In the genomic region with DNA sequence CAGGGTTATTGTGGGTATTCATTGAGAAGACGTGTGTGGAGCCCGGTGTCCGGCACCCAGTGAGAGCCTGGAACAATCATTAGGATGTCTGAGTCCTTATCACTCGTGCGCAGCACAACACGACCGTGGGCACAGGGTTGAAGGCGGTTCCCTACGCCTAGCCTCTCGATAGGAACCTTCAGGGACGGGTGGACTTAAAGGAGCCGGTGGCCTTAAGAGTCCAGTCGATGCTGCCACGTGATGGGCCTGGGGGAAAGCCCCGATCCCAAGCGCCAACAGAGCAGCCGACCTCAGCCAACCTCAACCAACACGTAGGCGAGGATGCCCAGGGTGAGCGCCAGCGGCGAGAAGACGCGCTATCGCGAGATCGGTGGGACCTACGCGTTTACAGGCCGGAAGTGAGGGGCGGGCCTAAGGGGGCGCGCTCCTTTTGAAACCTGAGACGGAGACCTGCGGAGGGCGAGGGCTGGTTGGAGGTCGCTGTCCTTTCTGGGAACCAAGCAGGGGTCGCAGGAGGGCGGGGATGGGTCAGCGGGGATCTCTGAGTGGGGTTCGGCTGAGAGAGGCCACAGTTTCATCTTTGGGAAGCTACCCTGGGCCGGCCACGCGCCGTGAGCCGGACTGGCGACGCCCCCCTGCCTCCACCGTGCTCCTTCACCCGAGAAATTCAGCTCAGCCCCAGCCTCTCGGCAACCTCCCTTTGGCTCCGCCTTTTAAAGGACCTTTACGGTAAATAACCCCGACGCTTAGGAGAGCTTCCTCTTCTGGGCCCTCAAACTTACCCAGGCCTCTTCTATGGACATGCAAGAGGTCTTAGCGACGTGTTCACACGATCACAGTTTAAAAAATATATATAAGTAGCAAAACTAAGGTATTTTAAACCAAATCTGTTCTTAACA, we compare ENCODE assay signal across 1 cellular context.
TF ChIP-seq lines count a peak whose summit lies in the region.

No MANE protein-coding gene starts in this region.

TF ChIP-seq in HEK293, 187 proteins besides CTCF, POLR2A, EP300 and RAD21 (continued from another document):
- TF ChIP-seq, protein P1, sequence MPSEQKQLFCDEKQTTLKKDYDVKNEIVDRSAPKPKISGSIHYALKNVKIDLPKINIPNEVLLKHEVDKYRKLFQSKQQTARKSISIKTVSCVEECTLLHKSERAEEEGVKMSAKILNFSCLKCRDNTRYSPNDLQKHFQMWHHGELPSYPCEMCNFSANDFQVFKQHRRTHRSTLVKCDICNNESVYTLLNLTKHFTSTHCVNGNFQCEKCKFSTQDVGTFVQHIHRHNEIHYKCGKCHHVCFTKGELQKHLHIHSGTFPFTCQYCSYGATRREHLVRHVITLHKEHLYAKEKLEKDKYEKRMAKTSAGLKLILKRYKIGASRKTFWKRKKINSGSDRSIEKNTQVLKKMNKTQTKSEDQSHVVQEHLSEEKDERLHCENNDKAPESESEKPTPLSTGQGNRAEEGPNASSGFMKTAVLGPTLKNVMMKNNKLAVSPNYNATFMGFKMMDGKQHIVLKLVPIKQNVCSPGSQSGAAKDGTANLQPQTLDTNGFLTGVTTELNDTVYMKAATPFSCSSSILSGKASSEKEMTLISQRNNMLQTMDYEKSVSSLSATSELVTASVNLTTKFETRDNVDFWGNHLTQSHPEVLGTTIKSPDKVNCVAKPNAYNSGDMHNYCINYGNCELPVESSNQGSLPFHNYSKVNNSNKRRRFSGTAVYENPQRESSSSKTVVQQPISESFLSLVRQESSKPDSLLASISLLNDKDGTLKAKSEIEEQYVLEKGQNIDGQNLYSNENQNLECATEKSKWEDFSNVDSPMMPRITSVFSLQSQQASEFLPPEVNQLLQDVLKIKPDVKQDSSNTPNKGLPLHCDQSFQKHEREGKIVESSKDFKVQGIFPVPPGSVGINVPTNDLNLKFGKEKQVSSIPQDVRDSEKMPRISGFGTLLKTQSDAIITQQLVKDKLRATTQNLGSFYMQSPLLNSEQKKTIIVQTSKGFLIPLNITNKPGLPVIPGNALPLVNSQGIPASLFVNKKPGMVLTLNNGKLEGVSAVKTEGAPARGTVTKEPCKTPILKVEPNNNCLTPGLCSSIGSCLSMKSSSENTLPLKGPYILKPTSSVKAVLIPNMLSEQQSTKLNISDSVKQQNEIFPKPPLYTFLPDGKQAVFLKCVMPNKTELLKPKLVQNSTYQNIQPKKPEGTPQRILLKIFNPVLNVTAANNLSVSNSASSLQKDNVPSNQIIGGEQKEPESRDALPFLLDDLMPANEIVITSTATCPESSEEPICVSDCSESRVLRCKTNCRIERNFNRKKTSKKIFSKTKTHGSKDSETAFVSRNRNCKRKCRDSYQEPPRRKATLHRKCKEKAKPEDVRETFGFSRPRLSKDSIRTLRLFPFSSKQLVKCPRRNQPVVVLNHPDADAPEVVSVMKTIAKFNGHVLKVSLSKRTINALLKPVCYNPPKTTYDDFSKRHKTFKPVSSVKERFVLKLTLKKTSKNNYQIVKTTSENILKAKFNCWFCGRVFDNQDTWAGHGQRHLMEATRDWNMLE (tag by site-specific recombination; conservative IDR thresholded peaks at IDR 0.05; ENCODE audit: low read depth): peak; percentile 71
- TF ChIP-seq, protein P2, sequence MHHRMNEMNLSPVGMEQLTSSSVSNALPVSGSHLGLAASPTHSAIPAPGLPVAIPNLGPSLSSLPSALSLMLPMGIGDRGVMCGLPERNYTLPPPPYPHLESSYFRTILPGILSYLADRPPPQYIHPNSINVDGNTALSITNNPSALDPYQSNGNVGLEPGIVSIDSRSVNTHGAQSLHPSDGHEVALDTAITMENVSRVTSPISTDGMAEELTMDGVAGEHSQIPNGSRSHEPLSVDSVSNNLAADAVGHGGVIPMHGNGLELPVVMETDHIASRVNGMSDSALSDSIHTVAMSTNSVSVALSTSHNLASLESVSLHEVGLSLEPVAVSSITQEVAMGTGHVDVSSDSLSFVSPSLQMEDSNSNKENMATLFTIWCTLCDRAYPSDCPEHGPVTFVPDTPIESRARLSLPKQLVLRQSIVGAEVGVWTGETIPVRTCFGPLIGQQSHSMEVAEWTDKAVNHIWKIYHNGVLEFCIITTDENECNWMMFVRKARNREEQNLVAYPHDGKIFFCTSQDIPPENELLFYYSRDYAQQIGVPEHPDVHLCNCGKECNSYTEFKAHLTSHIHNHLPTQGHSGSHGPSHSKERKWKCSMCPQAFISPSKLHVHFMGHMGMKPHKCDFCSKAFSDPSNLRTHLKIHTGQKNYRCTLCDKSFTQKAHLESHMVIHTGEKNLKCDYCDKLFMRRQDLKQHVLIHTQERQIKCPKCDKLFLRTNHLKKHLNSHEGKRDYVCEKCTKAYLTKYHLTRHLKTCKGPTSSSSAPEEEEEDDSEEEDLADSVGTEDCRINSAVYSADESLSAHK (tag by site-specific recombination; IDR thresholded peaks at IDR 0.05): no peak
- TF ChIP-seq, protein P3, sequence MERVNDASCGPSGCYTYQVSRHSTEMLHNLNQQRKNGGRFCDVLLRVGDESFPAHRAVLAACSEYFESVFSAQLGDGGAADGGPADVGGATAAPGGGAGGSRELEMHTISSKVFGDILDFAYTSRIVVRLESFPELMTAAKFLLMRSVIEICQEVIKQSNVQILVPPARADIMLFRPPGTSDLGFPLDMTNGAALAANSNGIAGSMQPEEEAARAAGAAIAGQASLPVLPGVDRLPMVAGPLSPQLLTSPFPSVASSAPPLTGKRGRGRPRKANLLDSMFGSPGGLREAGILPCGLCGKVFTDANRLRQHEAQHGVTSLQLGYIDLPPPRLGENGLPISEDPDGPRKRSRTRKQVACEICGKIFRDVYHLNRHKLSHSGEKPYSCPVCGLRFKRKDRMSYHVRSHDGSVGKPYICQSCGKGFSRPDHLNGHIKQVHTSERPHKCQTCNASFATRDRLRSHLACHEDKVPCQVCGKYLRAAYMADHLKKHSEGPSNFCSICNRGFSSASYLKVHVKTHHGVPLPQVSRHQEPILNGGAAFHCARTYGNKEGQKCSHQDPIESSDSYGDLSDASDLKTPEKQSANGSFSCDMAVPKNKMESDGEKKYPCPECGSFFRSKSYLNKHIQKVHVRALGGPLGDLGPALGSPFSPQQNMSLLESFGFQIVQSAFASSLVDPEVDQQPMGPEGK (tag by site-specific recombination; IDR thresholded peaks at IDR 0.05): peak; percentile 87
- TF ChIP-seq ZFP3 (tag by site-specific recombination; IDR thresholded peaks at IDR 0.05; ENCODE audit: low read depth) (no peak), TRIM28 (IDR thresholded peaks at IDR 0.05; ENCODE audit: borderline replicate concordance, low read length) (peak; percentile 77; the same call in 1 of the 2 replicates), ZNF23 (tag by site-specific recombination; IDR thresholded peaks at IDR 0.05; ENCODE audit: borderline replicate concordance) (no peak), ZNF514 (tag by site-specific recombination; IDR thresholded peaks at IDR 0.05) (no peak), ZBTB8A (tag by site-specific recombination; IDR thresholded peaks at IDR 0.05) (peak; percentile 29; the same call in 1 of the 2 replicates), ZNF302 (tag by site-specific recombination; IDR thresholded peaks at IDR 0.05; ENCODE audit: low read depth) (no peak), WT1 (tag by site-specific recombination; IDR thresholded peaks at IDR 0.05) (no peak), ZSCAN30 (tag by site-specific recombination; IDR thresholded peaks at IDR 0.05) (no peak), ZFHX2 (tag by site-specific recombination; conservative IDR thresholded peaks at IDR 0.05) (peak; percentile 75), ZSCAN23 (tag by site-specific recombination; IDR thresholded peaks at IDR 0.05) (peak; percentile 49; the same call in 1 of the 2 replicates), ZNF624 (tag by site-specific recombination; IDR thresholded peaks at IDR 0.05) (no peak), ZNF10 (tag by site-specific recombination; IDR thresholded peaks at IDR 0.05) (peak; percentile 83; the same call in 1 of the 2 replicates), BCL11A (tag by site-specific recombination; IDR thresholded peaks at IDR 0.05; ENCODE audit: low read depth) (0 out of 2 replicates have a peak, but pooled peaks have one; percentile 27), GFI1B (tag by site-specific recombination; IDR thresholded peaks at IDR 0.05) (no peak), ZNF155 (tag by site-specific recombination; IDR thresholded peaks at IDR 0.05) (no peak), ZNF292 (tag by site-specific recombination; IDR thresholded peaks at IDR 0.05; ENCODE audit: borderline replicate concordance, low read depth) (no peak), ZNF626 (tag by site-specific recombination; IDR thresholded peaks at IDR 0.05) (no peak), ZNF658 (tag by site-specific recombination; IDR thresholded peaks at IDR 0.05) (no peak), ZNF623 (tag by site-specific recombination; IDR thresholded peaks at IDR 0.05) (no peak), ZEB2 (tag by site-specific recombination; IDR thresholded peaks at IDR 0.05) (peak; percentile 61; the same call in 1 of the 2 replicates), KLF7 (tag by site-specific recombination; IDR thresholded peaks at IDR 0.05; ENCODE audit: borderline replicate concordance) (peak; percentile 45; the same call in 1 of the 2 replicates), ZNF670 (tag by site-specific recombination; IDR thresholded peaks at IDR 0.05; ENCODE audit: low read depth) (no peak), ZNF394 (tag by site-specific recombination; IDR thresholded peaks at IDR 0.05; ENCODE audit: borderline replicate concordance) (peak; percentile 45; the same call in 1 of the 2 replicates), ZNF133 (tag by site-specific recombination; IDR thresholded peaks at IDR 0.05) (no peak), ZIC2 (tag by site-specific recombination; IDR thresholded peaks at IDR 0.05) (peak; percentile 88)
- TF ChIP-seq, protein P4, sequence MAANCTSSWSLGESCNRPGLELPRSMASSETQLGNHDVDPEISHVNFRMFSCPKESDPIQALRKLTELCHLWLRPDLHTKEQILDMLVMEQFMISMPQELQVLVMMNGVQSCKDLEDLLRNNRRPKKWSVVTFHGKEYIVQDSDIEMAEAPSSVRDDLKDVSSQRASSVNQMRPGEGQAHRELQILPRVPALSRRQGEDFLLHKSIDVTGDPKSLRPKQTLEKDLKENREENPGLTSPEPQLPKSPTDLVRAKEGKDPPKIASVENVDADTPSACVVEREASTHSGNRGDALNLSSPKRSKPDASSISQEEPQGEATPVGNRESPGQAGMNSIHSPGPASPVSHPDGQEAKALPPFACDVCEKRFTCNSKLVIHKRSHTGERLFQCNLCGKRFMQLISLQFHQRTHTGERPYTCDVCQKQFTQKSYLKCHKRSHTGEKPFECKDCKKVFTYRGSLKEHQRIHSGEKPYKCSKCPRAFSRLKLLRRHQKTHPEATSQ (tag by site-specific recombination; IDR thresholded peaks at IDR 0.05): no peak
- TF ChIP-seq, protein P5, sequence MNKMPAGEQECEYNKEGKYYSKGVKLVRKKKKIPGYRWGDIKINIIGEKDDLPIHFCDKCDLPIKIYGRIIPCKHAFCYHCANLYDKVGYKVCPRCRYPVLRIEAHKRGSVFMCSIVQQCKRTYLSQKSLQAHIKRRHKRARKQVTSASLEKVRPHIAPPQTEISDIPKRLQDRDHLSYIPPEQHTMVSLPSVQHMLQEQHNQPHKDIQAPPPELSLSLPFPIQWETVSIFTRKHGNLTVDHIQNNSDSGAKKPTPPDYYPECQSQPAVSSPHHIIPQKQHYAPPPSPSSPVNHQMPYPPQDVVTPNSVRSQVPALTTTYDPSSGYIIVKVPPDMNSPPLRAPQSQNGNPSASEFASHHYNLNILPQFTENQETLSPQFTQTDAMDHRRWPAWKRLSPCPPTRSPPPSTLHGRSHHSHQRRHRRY (tag by site-specific recombination; IDR thresholded peaks at IDR 0.05): no peak
